Comparison of ENCODE assay signal across 2 cellular contexts in the genomic region with DNA sequence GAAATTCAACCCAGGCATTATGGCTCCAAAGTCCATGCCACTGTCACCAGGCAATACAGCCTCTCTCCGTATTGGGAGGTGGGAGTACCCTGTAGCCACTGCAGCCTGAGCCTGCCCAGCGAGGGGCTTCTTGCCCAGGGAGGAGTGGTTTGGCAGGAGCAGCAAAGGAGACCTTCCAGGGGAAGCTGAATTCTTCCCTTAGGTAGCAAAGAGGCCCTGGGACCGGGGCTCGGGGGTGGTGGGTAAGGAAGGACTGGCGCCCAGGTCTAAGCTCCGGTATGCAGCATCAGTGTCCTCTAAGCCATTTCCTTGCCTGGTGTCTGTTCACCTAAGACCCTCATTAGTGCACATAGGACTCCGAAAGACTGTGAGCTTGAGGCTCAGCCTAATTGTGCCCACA.
TF ChIP-seq lines count a peak whose summit lies in the region.

No MANE protein-coding gene starts in this region.

TF ChIP-seq in HepG2, 621 proteins besides CTCF, POLR2A, EP300 and RAD21:
- no peak for TF ChIP-seq KLF15 (CRISPR knock-in tag; IDR thresholded peaks at IDR 0.05; ENCODE audit: borderline replicate concordance)
- TF ChIP-seq SATB2 (CRISPR knock-in tag; IDR thresholded peaks at IDR 0.05), result no peak
- TF ChIP-seq, protein P1, sequence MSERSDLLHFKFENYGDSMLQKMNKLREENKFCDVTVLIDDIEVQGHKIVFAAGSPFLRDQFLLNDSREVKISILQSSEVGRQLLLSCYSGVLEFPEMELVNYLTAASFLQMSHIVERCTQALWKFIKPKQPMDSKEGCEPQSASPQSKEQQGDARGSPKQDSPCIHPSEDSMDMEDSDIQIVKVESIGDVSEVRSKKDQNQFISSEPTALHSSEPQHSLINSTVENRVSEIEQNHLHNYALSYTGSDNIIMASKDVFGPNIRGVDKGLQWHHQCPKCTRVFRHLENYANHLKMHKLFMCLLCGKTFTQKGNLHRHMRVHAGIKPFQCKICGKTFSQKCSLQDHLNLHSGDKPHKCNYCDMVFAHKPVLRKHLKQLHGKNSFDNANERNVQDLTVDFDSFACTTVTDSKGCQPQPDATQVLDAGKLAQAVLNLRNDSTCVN (CRISPR knock-in tag; IDR thresholded peaks at IDR 0.05; ENCODE audit: borderline replicate concordance), result no peak
- no peak for TF ChIP-seq FOXJ3 (CRISPR knock-in tag; IDR thresholded peaks at IDR 0.05; ENCODE audit: borderline replicate concordance)
- TF ChIP-seq, protein P2, sequence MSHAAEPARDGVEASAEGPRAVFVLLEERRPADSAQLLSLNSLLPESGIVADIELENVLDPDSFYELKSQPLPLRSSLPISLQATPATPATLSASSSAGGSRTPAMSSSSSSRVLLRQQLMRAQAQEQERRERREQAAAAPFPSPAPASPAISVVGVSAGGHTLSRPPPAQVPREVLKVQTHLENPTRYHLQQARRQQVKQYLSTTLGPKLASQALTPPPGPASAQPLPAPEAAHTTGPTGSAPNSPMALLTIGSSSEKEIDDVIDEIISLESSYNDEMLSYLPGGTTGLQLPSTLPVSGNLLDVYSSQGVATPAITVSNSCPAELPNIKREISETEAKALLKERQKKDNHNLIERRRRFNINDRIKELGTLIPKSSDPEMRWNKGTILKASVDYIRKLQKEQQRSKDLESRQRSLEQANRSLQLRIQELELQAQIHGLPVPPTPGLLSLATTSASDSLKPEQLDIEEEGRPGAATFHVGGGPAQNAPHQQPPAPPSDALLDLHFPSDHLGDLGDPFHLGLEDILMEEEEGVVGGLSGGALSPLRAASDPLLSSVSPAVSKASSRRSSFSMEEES (CRISPR knock-in tag; IDR thresholded peaks at IDR 0.05), result no peak

TF ChIP-seq in GM12891, 5 proteins besides CTCF, POLR2A, EP300 and RAD21:
- TF ChIP-seq PAX5 (IDR thresholded peaks at IDR 0.05; ENCODE audit: insufficient read depth, low read length, severe bottlenecking) (no peak), SPI1 (IDR thresholded peaks at IDR 0.05; ENCODE audit: low read depth, low read length) (no peak), POU2F2 (IDR thresholded peaks at IDR 0.05; ENCODE audit: low read depth, low read length) (no peak), POLR2AphosphoS5 (IDR thresholded peaks at IDR 0.05; ENCODE audit: low read depth, low read length) (no peak), TAF1 (IDR thresholded peaks at IDR 0.05; ENCODE audit: low read depth, low read length) (no peak)
TF ChIP-seq in GM12891: peak in this region for 0.
